ENCODE assay signal across 11 cellular contexts in genomic region chr17:68085751-68086445, GRCh38. TPM values are rescaled to one million over a fixed set of nuclear protein-coding genes. Genes with fewer than 3 reads are reported as not detected.
DNase-seq lines count a peak whose midpoint lies in the region; ATAC-seq, FAIRE-seq and TF ChIP-seq lines count a peak whose summit lies in the region.
"Had no signal": no experiment of that assay in that cellular context is flagged by ENCODE, and none has a peak within 500 bp of the region (broad histone marks: within the 10 kb centered on the region; RNA-seq: fewer than 3 reads in every experiment).

No MANE protein-coding gene starts in this region.

- TF ChIP-seq EP300 in HepG2 (IDR thresholded peaks at IDR 0.05; ENCODE audit: low read depth in 2 of 2, low read length in 2 of 2) (no peak), HepG2 (CRISPR knock-in tag; IDR thresholded peaks at IDR 0.05; ENCODE audit: borderline replicate concordance) (no peak)

- H3K9me3 ChIP-seq in CD4-positive, alpha-beta T cell (ENCODE audit: control insufficient read depth, low read length), result no peaks in the 10 kb centered on the region
- H3K9me3 ChIP-seq in HepG2 (ENCODE audit: low read length), result no peaks in the 10 kb centered on the region
- H3K9me3 ChIP-seq: suprapubic skin had no signal

- no peak overlapping the region for H3K27ac ChIP-seq in CD4-positive, alpha-beta T cell (ENCODE audit: low read depth, low read length)
- H3K27ac ChIP-seq in HepG2 (ENCODE audit: extremely low read length, insufficient read depth, low read length), result no peak overlapping the region
- H3K27ac ChIP-seq: suprapubic skin had no signal

- peaks cover 57% of the 10 kb centered on the region for H3K4me1 Mint-ChIP-seq in CD4-positive, alpha-beta T cell (ENCODE audit: low read depth)
- peaks cover 39% of the 10 kb centered on the region for H3K4me1 Mint-ChIP-seq in T-helper 1 cell treated with Interleukin-12 subunit alpha and Interleukin-12 subunit beta and Interleukin-4 antibody, amounts not matched to agents 30 μg/mL and 1 μg/mL, for 36 hours (ENCODE audit: low read depth)

- no peak for TF ChIP-seq RAD21 in HepG2 (CRISPR knock-in tag; IDR thresholded peaks at IDR 0.05)

- BruUV-seq in HepG2 (replicated peaks; lab: Mats Ljungman, UMichigan), result no TSS peak

- 17% methylated on average over 8 of the region's 8 CpGs for WGBS in HepG2 (ENCODE audit: low lambda C conversion rate)

- H3K9ac ChIP-seq in HepG2 (ENCODE audit: insufficient read depth, low read depth, low read length), result no peak overlapping the region

- H2AFZ ChIP-seq in HepG2 (ENCODE audit: low read length), result no peak overlapping the region

- DNase-seq in CD4-positive, alpha-beta T cell, result no peak
- DNase-seq in HepG2 (ENCODE audit: low spot score) (no peak), DMS53 (lab: John Stamatoyannopoulos, UW) (no peak), NCI-H1105 treated with DMSO at 0.1 percent for 48 hours (lab: John Stamatoyannopoulos, UW) (no peak)
- DNase-seq in stimulated activated CD4-positive, alpha-beta T cell treated with anti-CD3 and anti-CD28 coated beads, Interleukin-4, amount 100 ng/mL, for 1 hour, result no peak
- DNase-seq: nucleus accumbens had no signal

- intact Hi-C loops in CD4-positive, alpha-beta T cell (cut with DNase I, micrococcal nuclease), result no loop called here
- intact Hi-C loops in HepG2 (cut with micrococcal nuclease; ENCODE audit: unreplicated experiment), result no loop called here

- no peaks in the 10 kb centered on the region for H3K36me3 ChIP-seq in HepG2 (replicated peaks in 1 of 2; ENCODE audit: control insufficient read depth in 1 of 2, insufficient read depth in 2 of 2, low read length in 2 of 2)
- H3K36me3 ChIP-seq: suprapubic skin had no signal

- H3K27me3 Mint-ChIP-seq in CD4-positive, alpha-beta T cell, result no peaks in the 10 kb centered on the region
- peaks cover 7% of the 10 kb centered on the region for H3K27me3 Mint-ChIP-seq in T-helper 1 cell treated with Interleukin-12 subunit alpha and Interleukin-12 subunit beta and Interleukin-4 antibody, amounts not matched to agents 30 μg/mL and 1 μg/mL, for 36 hours (ENCODE audit: low read depth)

- CTCF ChIA-PET in CD4-positive, alpha-beta T cell (lab: Charles Lee), result interaction anchor here (0.6 kb wide), 1 partner anchor 12 kb away, joined by 3 read pairs; no protein-coding TSS in a partner anchor
- CTCF ChIA-PET in HepG2 (lab: Yijun Ruan, JAX; ENCODE audit: low intra/inter-chr PET ratio, low total read pairs), result no interaction called here

- in situ Hi-C loops in HepG2 (cut with HindIII; ENCODE audit: extremely low pct_ligation_motif_present, low pct_unique_long_range_greater_than_20kb), result no loop called here

- no peaks in the 10 kb centered on the region for H3K36me3 Mint-ChIP-seq in CD4-positive, alpha-beta T cell (ENCODE audit: low read depth)
- H3K36me3 Mint-ChIP-seq in T-helper 1 cell treated with Interleukin-12 subunit alpha and Interleukin-12 subunit beta and Interleukin-4 antibody, amounts not matched to agents 30 μg/mL and 1 μg/mL, for 36 hours (ENCODE audit: low read depth), result no peaks in the 10 kb centered on the region

- H3K27me3 ChIP-seq in CD4-positive, alpha-beta T cell (ENCODE audit: control insufficient read depth, insufficient read depth, low read length), result no peaks in the 10 kb centered on the region
- H3K27me3 ChIP-seq in HepG2 (ENCODE audit: control insufficient read depth in 1 of 2, insufficient read depth in 2 of 2, low read length in 2 of 2), result no peaks in the 10 kb centered on the region; a peak in 1 of 5 replicates
- H3K27me3 ChIP-seq: suprapubic skin had no signal

- peaks cover 28% of the 10 kb centered on the region for H3K4me1 ChIP-seq in HepG2 (ENCODE audit: insufficient read depth, low read length)

- peak; percentile 28 for ATAC-seq in CD4-positive, alpha-beta T cell (ENCODE audit: poor library complexity)
- peak; percentile 31 for ATAC-seq in HG02642 (IDR thresholded peaks at IDR 0.05; ENCODE audit: poor library complexity, unreplicated experiment)
- ATAC-seq in HepG2, result peak; percentile 65
- no peak for ATAC-seq in HG02798 (IDR thresholded peaks at IDR 0.05; ENCODE audit: poor library complexity, unreplicated experiment)

- no peak for TF ChIP-seq POLR2A in HepG2 (IDR thresholded peaks at IDR 0.05; ENCODE audit: insufficient read depth in 1 of 2, low read depth in 2 of 2, low read length in 2 of 2)

- peak overlapping the region; percentile 0 to 45 (median 11); a peak in 3 of 6 replicates for H3K4me3 ChIP-seq in HepG2 (replicated peaks in 1 of 3; ENCODE audit: insufficient read depth in 1 of 3, low read depth in 2 of 3, low read length in 3 of 3)
- H3K4me3 ChIP-seq: suprapubic skin had no signal

- FAIRE-seq in HepG2 (lab: Jason Lieb, UNC), result peak; percentile 63
- FAIRE-seq: endometrium had no signal

- no peaks in the 10 kb centered on the region for H3K79me2 ChIP-seq in HepG2 (ENCODE audit: insufficient read depth, low read length)

- H3K27ac Mint-ChIP-seq in CD4-positive, alpha-beta T cell, result peak overlapping the region; percentile 40
- peak overlapping the region; percentile 43 for H3K27ac Mint-ChIP-seq in T-helper 1 cell treated with Interleukin-12 subunit alpha and Interleukin-12 subunit beta and Interleukin-4 antibody, amounts not matched to agents 30 μg/mL and 1 μg/mL, for 36 hours

- TF ChIP-seq CTCF in CD4-positive, alpha-beta T cell (IDR thresholded peaks at IDR 0.05), result no peak
- TF ChIP-seq CTCF in HepG2 (CRISPR knock-in tag; IDR thresholded peaks at IDR 0.05), result no peak

- H3K9me3 Mint-ChIP-seq in CD4-positive, alpha-beta T cell, result peaks cover 3% of the 10 kb centered on the region
- H3K9me3 Mint-ChIP-seq in T-helper 1 cell treated with Interleukin-12 subunit alpha and Interleukin-12 subunit beta and Interleukin-4 antibody, amounts not matched to agents 30 μg/mL and 1 μg/mL, for 36 hours, result no peaks in the 10 kb centered on the region

- H4K20me1 ChIP-seq in HepG2 (ENCODE audit: insufficient read depth, low read length), result no peaks in the 10 kb centered on the region

- POLR2A ChIA-PET in CD4-positive, alpha-beta T cell (lab: Charles Lee), result no interaction called here
- POLR2A ChIA-PET in HepG2 (lab: Yijun Ruan, JAX), result interaction anchor here (0.8 to 1.4 kb wide), 2 partner anchors 15 to 50 kb away, joined by 3 read pairs; partner anchors contain the start of gene KPNA2

- H3K4me3 Mint-ChIP-seq in CD4-positive, alpha-beta T cell, result peak overlapping the region; percentile 83
- H3K4me3 Mint-ChIP-seq in T-helper 1 cell treated with Interleukin-12 subunit alpha and Interleukin-12 subunit beta and Interleukin-4 antibody, amounts not matched to agents 30 μg/mL and 1 μg/mL, for 36 hours, result peak overlapping the region; percentile 51

- peak overlapping the region; percentile 80 for H3K4me2 ChIP-seq in HepG2 (ENCODE audit: low read depth, low read length)

TF ChIP-seq in HepG2, 621 proteins besides CTCF, POLR2A, EP300 and RAD21:
- TF ChIP-seq SMAD3 (CRISPR knock-in tag; IDR thresholded peaks at IDR 0.05) (no peak), ZNF782 (CRISPR knock-in tag; IDR thresholded peaks at IDR 0.05; ENCODE audit: borderline replicate concordance) (no peak), MAFF (IDR thresholded peaks at IDR 0.05; ENCODE audit: low read depth, low read length) (peak; percentile 60), MAFK (conservative IDR thresholded peaks at IDR 0.05 in 1 of 2, IDR thresholded peaks at IDR 0.05 in 1 of 2; ENCODE audit: low read length in 2 of 2) (peak; percentile 67 to 75), HMG20B (CRISPR knock-in tag; conservative IDR thresholded peaks at IDR 0.05) (no peak)

RNA-seq across cellular contexts. Expression of gene KPNA2, which starts 50.4 kb away (rescaled TPM):
- total RNA-seq in CD4-positive, alpha-beta T cell, result 10 to 100 TPM; 64.4 to 65.9 TPM
- total RNA-seq in HepG2 (2016; rRNA removed; fragmentation: Illumina TruSeq; extraction: Trizol), result 305 and 410 TPM in 2 replicates
- total RNA-seq in HepG2 (2016; cell fraction: cytosol; rRNA removed; fragmentation: Illumina TruSeq; extraction: Trizol; ENCODE audit: low read depth), result 130 and 151 TPM in 2 replicates
- total RNA-seq in HepG2 (2016; cell fraction: insoluble cytoplasmic fraction; rRNA removed; fragmentation: Illumina TruSeq; extraction: Trizol), result 293 and 395 TPM in 2 replicates
- total RNA-seq in HepG2 (2016; cell fraction: membrane; rRNA removed; fragmentation: Illumina TruSeq; extraction: Trizol), result 181 and 208 TPM in 2 replicates
- 176 and 216 TPM in 2 replicates for total RNA-seq in HepG2 (2016; cell fraction: nucleus; rRNA removed; fragmentation: Illumina TruSeq; extraction: Trizol)
- polyA plus RNA-seq in HepG2 (2011; rRNA removed), result 76.7 and 111 TPM in 2 replicates
- polyA plus RNA-seq in HepG2 (2011; cell fraction: cytosol; rRNA removed), result 89.6 and 93.6 TPM in 2 replicates
- 62.8 and 68.9 TPM in 2 replicates for polyA plus RNA-seq in HepG2 (2011; cell fraction: nucleus; rRNA removed)
- 104 and 144 TPM in 2 replicates for polyA plus RNA-seq in HepG2 (2012)
- polyA plus RNA-seq in HepG2 (2016; cell fraction: cytosol; fragmentation: Illumina TruSeq; extraction: Trizol; ENCODE audit: low read depth), result 63.3 and 66.0 TPM in 2 replicates
- 396 and 415 TPM in 2 replicates for polyA plus RNA-seq in HepG2 (2016; cell fraction: insoluble cytoplasmic fraction; fragmentation: Illumina TruSeq; extraction: Trizol; ENCODE audit: low read depth)
- polyA plus RNA-seq in HepG2 (2016; cell fraction: membrane; fragmentation: Illumina TruSeq; extraction: Trizol; ENCODE audit: low read depth), result 85.9 and 88.8 TPM in 2 replicates
- 251 and 259 TPM in 2 replicates for polyA plus RNA-seq in HepG2 (2016; cell fraction: nucleus; fragmentation: Illumina TruSeq; extraction: Trizol; ENCODE audit: insufficient read depth, low read depth)
- 207 and 617 TPM in 2 replicates for polyA minus RNA-seq in HepG2 (2011; rRNA and poly(A)+ RNA removed; ENCODE audit: low replicate concordance)
- polyA minus RNA-seq in HepG2 (2011; cell fraction: cytosol; rRNA and poly(A)+ RNA removed), result 122 and 150 TPM in 2 replicates
- 120 and 124 TPM in 2 replicates for polyA minus RNA-seq in HepG2 (2011; cell fraction: nucleus; rRNA and poly(A)+ RNA removed)
